In the genomic region with DNA sequence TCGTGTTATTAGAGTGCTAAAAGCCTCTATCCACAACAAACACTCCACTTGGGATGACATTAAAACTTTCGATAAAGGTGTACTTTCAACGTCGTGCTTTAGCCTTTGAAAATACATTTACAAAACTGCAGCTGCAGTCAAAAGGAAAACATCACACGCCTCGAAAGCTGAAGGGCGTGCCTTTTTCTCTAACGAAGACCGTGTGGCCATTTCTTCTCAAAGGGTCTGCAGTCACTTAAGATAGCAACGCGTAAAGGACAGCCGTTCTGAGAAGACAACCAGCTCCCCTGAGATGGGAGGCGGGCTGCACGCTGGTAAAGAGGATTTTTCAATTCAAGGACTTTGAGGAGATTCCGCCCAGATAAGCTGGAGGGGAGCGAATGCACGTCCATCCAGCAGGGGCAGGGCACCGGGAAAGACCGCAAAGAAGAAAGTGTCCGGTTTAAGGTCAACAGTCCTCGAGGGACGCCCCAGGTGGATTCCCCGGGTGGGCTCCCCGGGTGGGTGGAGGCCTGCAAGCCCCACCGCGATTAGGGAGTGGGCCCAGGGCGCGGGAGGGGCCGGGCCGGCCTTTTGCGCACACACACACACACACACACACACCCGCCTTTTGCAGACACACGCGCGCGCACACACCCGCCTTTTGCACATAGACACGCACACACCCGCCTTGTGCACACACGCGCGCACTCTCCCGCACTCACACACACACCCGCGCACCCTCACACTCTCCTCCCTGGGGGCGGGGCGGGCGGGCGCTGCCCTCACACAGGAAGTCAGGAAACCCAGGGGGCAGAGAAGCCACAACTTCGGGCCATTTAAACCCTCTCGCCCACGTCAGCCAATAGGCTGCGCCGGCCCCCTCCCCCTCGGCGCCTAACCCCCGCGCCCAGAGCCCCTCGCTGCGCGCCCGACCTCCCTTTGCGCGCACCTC, we compare ENCODE assay signal across 8 cellular contexts. TPM values are rescaled to one million over a fixed set of nuclear protein-coding genes. Genes with fewer than 3 reads are reported as not detected.
DNase-seq lines count a peak whose midpoint lies in the region; ATAC-seq and TF ChIP-seq lines count a peak whose summit lies in the region.

No MANE protein-coding gene starts in this region.

- peak overlapping the region; percentile 91 to 97 (median 94) for H3K27ac Mint-ChIP-seq in CD4-positive, CD25-positive, alpha-beta regulatory T cell
- peak overlapping the region; percentile 82 to 95 (median 90) for H3K27ac Mint-ChIP-seq in naive thymus-derived CD8-positive, alpha-beta T cell

- no peaks in the 10 kb centered on the region for H3K9me3 Mint-ChIP-seq in CD4-positive, CD25-positive, alpha-beta regulatory T cell
- H3K9me3 Mint-ChIP-seq in naive thymus-derived CD8-positive, alpha-beta T cell = no peaks in the 10 kb centered on the region

- intact Hi-C loops in Panc1 (cut with micrococcal nuclease; ENCODE audit: unreplicated experiment) = loop anchor here (5.0 kb wide), 1 partner anchor 61 kb away; no protein-coding TSS in a partner anchor
- intact Hi-C loops in thyroid gland (cut with DNase I) = loop anchor here (5.0 kb wide), 1 partner anchor 66 kb away; no protein-coding TSS in a partner anchor

- H3K9me3 ChIP-seq in CD4-positive, CD25-positive, alpha-beta regulatory T cell (ENCODE audit: control insufficient read depth in 2 of 2, low read length in 2 of 2) = no peaks in the 10 kb centered on the region
- H3K9me3 ChIP-seq in Panc1 (ENCODE audit: control insufficient read depth, insufficient read depth, low read depth, low read length) (no peaks in the 10 kb centered on the region), thyroid gland (no peaks in the 10 kb centered on the region)

- no peaks in the 10 kb centered on the region for H3K27me3 Mint-ChIP-seq in CD4-positive, CD25-positive, alpha-beta regulatory T cell
- H3K27me3 Mint-ChIP-seq in naive thymus-derived CD8-positive, alpha-beta T cell = no peaks in the 10 kb centered on the region

- peaks cover 49% of the 10 kb centered on the region for H3K4me1 ChIP-seq in CD4-positive, CD25-positive, alpha-beta regulatory T cell (ENCODE audit: control insufficient read depth, insufficient read depth, low read length, poor library complexity, severe bottlenecking)
- H3K4me1 ChIP-seq in Panc1 (ENCODE audit: control insufficient read depth, insufficient read depth, low read length) (peaks cover 15% of the 10 kb centered on the region), thyroid gland (peaks cover 18% of the 10 kb centered on the region in 2 donors)

- H3K4me3 ChIP-seq in CD4-positive, CD25-positive, alpha-beta regulatory T cell (ENCODE audit: low read depth, low read length) = peak overlapping the region; percentile 84
- H3K4me3 ChIP-seq in Panc1 (ENCODE audit: low read depth in 2 of 2, low read length in 2 of 2) = peak overlapping the region; percentile 73 to 88
- H3K4me3 ChIP-seq in fibroblast of pulmonary artery (replicated peaks; ENCODE audit: low read depth, low read length) = peak overlapping the region; percentile 79
- peak overlapping the region; percentile 63 to 92 (median 90) for H3K4me3 ChIP-seq in thyroid gland (replicated peaks in 1 of 3)

- peak; percentile 57 to 85 (median 66) for DNase-seq in CD4-positive, CD25-positive, alpha-beta regulatory T cell
- DNase-seq in Panc1 (ENCODE audit: low read depth, low spot score) (no peak), fibroblast of pulmonary artery (ENCODE audit: low read depth) (peak; percentile 46), thyroid gland (peak; percentile 47 to 53)
- DNase-seq in activated effector memory CD4-positive, alpha-beta T cell treated with Interleukin-2 at 50 U/mL for 16 hours = peak; percentile 49
- DNase-seq in naive thymus-derived CD8-positive, alpha-beta T cell = peak in 9 of 10 donors; percentile 31 to 81 (median 49)

- peak overlapping the region; percentile 76 for H3K27ac ChIP-seq in CD4-positive, CD25-positive, alpha-beta regulatory T cell (ENCODE audit: insufficient read depth, low read length, poor library complexity, severe bottlenecking)
- H3K27ac ChIP-seq in Panc1 (ENCODE audit: low read length) (peak overlapping the region; percentile 82), thyroid gland (peak overlapping the region; percentile 10 to 97 (median 89))

- H3K36me3 Mint-ChIP-seq in CD4-positive, CD25-positive, alpha-beta regulatory T cell = peaks cover 3% of the 10 kb centered on the region
- H3K36me3 Mint-ChIP-seq in naive thymus-derived CD8-positive, alpha-beta T cell = no peaks in the 10 kb centered on the region

- in situ Hi-C loops in Panc1 (cut with HindIII; ENCODE audit: low pct_unique_long_range_greater_than_20kb, low sequenced_read_pairs) = no loop called here

- 0 to 1% methylated on average over 29 to 41 of the region's 64 CpGs for WGBS in thyroid gland, 2 donors

- TF ChIP-seq POLR2A in thyroid gland (IDR thresholded peaks at IDR 0.05) = peak in 1 of 2 donors; percentile 20

- ATAC-seq in CD4-positive, CD25-positive, alpha-beta regulatory T cell (ENCODE audit: low read depth in 2 of 2) = peak; percentile 36 to 48
- peak; percentile 43 for ATAC-seq in GM19397 (IDR thresholded peaks at IDR 0.05; ENCODE audit: unreplicated experiment)
- ATAC-seq in HG03521 (IDR thresholded peaks at IDR 0.05; ENCODE audit: unreplicated experiment) = peak; percentile 21
- peak; percentile 75 for ATAC-seq in Panc1
- peak; percentile 53 to 58 for ATAC-seq in naive thymus-derived CD8-positive, alpha-beta T cell

- H3K4me1 Mint-ChIP-seq in CD4-positive, CD25-positive, alpha-beta regulatory T cell = peaks cover 23 to 60% (median 49%) of the 10 kb centered on the region in 4 donors
- H3K4me1 Mint-ChIP-seq in naive thymus-derived CD8-positive, alpha-beta T cell = peaks cover 24 to 64% (median 57%) of the 10 kb centered on the region in 4 donors

- no TSS peak for BruUV-seq in Panc1 (replicated peaks; lab: Mats Ljungman, UMichigan)

- no peaks in the 10 kb centered on the region for H3K36me3 ChIP-seq in CD4-positive, CD25-positive, alpha-beta regulatory T cell (ENCODE audit: control insufficient read depth, insufficient read depth, low read length)
- no peaks in the 10 kb centered on the region; the same call in 1 of the 2 replicates for H3K36me3 ChIP-seq in Panc1 (ENCODE audit: control insufficient read depth, insufficient read depth, low read length)
- H3K36me3 ChIP-seq in thyroid gland = no peaks in the 10 kb centered on the region

- peak overlapping the region; percentile 81 to 96 (median 94) for H3K4me3 Mint-ChIP-seq in CD4-positive, CD25-positive, alpha-beta regulatory T cell
- peak overlapping the region; percentile 84 to 98 (median 94) for H3K4me3 Mint-ChIP-seq in naive thymus-derived CD8-positive, alpha-beta T cell

- POLR2A ChIA-PET in Panc1 (lab: Charles Lee) = interaction anchor here (0.6 kb wide), 1 partner anchor 8 kb away, joined by 3 read pairs; no protein-coding TSS in a partner anchor
- POLR2A ChIA-PET in naive thymus-derived CD8-positive, alpha-beta T cell (lab: Charles Lee) = interaction anchor here (0.8 to 1.5 kb wide), 4 partner anchors 10 to 896 kb away, joined by 3 to 6 read pairs (median 4); a partner anchor contains a TSS

- H3K27me3 ChIP-seq in CD4-positive, CD25-positive, alpha-beta regulatory T cell (ENCODE audit: control insufficient read depth, insufficient read depth, low read length) = no peaks in the 10 kb centered on the region
- H3K27me3 ChIP-seq in Panc1 (ENCODE audit: control insufficient read depth, insufficient read depth, low read length) (no peaks in the 10 kb centered on the region), thyroid gland (no peaks in the 10 kb centered on the region)

- peak; percentile 33 for TF ChIP-seq CTCF in Panc1 (IDR thresholded peaks at IDR 0.05)
- TF ChIP-seq CTCF in fibroblast of pulmonary artery (IDR thresholded peaks at IDR 0.05; ENCODE audit: low read length, missing control alignments) = peak; percentile 44
- peak in 3 of 6 experiments; percentile 15 to 37 (median 33) for TF ChIP-seq CTCF in thyroid gland (IDR thresholded peaks at IDR 0.05)

- CTCF ChIA-PET in Panc1 (lab: Charles Lee) = interaction anchor here (1.0 kb wide), 1 partner anchor 66 kb away, joined by 4 read pairs; no protein-coding TSS in a partner anchor

RNA-seq across cellular contexts. Expression of a gene that starts 0.8 kb away (rescaled TPM):
- 28.3 TPM for total RNA-seq in CD4-positive, CD25-positive, alpha-beta regulatory T cell
- 10 to 100 TPM in 3 of 4 donors, 1 to 10 TPM in 1; 8.8 to 12.4 (median 11.7) TPM for polyA plus RNA-seq in CD4-positive, CD25-positive, alpha-beta regulatory T cell
- total RNA-seq in Panc1 (2021; ENCODE audit: unreplicated experiment) (22.9 TPM), thyroid gland (10 to 100 TPM; 49.9 to 67.6 (median 60.8) TPM)
- polyA plus RNA-seq in Panc1 (2012; ENCODE audit: insufficient read length) = 12.0 TPM
- total RNA-seq in naive thymus-derived CD8-positive, alpha-beta T cell = 10 to 100 TPM; 33.8 to 35.0 TPM
- 10 to 100 TPM in 2 of 3 donors, 1 to 10 TPM in 1; 9.9 to 11.3 (median 10.7) TPM for polyA plus RNA-seq in naive thymus-derived CD8-positive, alpha-beta T cell

Comparison
In these comparisons a context has a peak if more than half of its experiments do, and no peak if none do; other contexts are left out.
1. ATAC-seq: peak in every context shown above with its lines; median percentile 75 in Panc1; 56 in naive thymus-derived CD8-positive, alpha-beta T cell; 43 in GM19397; 42 in CD4-positive, CD25-positive, alpha-beta regulatory T cell; 21 in HG03521.